Comparison of ENCODE assay signal across 23 cellular contexts in the genomic region with DNA sequence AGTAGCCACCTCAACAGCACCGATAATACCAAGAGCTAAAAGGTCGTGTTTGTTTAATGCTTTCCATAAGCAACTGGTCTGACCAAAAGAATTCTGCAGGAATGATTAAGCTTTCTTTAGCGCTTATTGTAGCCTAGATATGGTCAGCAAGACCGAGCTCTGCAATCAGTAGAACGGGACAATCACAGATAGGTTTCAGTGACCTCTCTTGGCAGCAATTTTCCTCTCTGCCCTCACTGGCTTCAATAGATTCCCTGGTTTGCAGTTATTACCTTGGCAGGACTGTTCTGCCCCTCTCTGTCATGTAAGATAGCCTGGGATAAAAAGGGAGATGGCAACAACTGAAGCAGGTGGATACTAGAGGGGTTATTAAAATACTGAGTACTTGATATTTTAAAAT.
DNase-seq lines count a peak whose midpoint lies in the region; ATAC-seq, FAIRE-seq and TF ChIP-seq lines count a peak whose summit lies in the region.
"Had no signal": no experiment of that assay in that cellular context is flagged by ENCODE, and none has a peak within 500 bp of the region (broad histone marks: within the 10 kb centered on the region; RNA-seq: fewer than 3 reads in every experiment).

No MANE protein-coding gene starts in this region.

- 45% methylated on average over 5 of the region's 5 CpGs for WGBS in liver
- WGBS in HepG2 (ENCODE audit: low lambda C conversion rate): 0% methylated on average over 5 of the region's 5 CpGs

- H3K27me3 Mint-ChIP-seq in activated naive CD4-positive, alpha-beta T cell treated with anti-CD3 and anti-CD28 coated beads, Interleukin-2, amount 10 ng/mL, durations not matched to agents 7 days and 5 days: peaks cover 3% of the 10 kb centered on the region

- H3K4me3 ChIP-seq in liver (ENCODE audit: low read depth in 1 of 3, low read length in 3 of 3): no peak overlapping the region
- H3K4me3 ChIP-seq in HepG2 (replicated peaks in 1 of 3; ENCODE audit: insufficient read depth in 1 of 3, low read depth in 2 of 3, low read length in 3 of 3): no peak overlapping the region
- H3K4me3 ChIP-seq in osteoblast (ENCODE audit: insufficient read depth, low read length): no peak overlapping the region
- H3K4me3 ChIP-seq: A549; BLaER1 treated with 17β-estradiol and CSF1 and Interleukin-3, amounts not matched to agents 10 nM and 100 nM; GM12878 had no signal

- peaks cover 0 to 32% (median 16%) of the 10 kb centered on the region in 4 donors for H3K4me1 ChIP-seq in liver (ENCODE audit: control insufficient read depth in 4 of 4, insufficient read depth in 4 of 4, low read length in 3 of 4)
- peaks cover 10% of the 10 kb centered on the region; the same call in 1 of the 2 replicates for H3K4me1 ChIP-seq in HepG2 (ENCODE audit: insufficient read depth, low read length)
- no peaks in the 10 kb centered on the region for H3K4me1 ChIP-seq in osteoblast (ENCODE audit: insufficient read depth, low read length)
- H3K4me1 ChIP-seq: A549, Caco-2 had no signal

- no TSS peak for BruUV-seq in HepG2 (replicated peaks; lab: Mats Ljungman, UMichigan)

- H3K4me1 Mint-ChIP-seq in activated naive CD4-positive, alpha-beta T cell treated with anti-CD3 and anti-CD28 coated beads, Interleukin-2, amount 10 ng/mL, durations not matched to agents 7 days and 5 days: no peaks in the 10 kb centered on the region

- ATAC-seq in HepG2: no peak
- ATAC-seq in left lobe of liver: peak; percentile 90
- ATAC-seq: A549; CD8-positive, alpha-beta T cell; GM12878 had no signal

- H3K27ac ChIP-seq in liver (ENCODE audit: low read depth in 1 of 2, low read length in 2 of 2): no peak overlapping the region
- no peak overlapping the region for H3K27ac ChIP-seq in HepG2 (ENCODE audit: extremely low read length, insufficient read depth, low read length)
- no peak overlapping the region for H3K27ac ChIP-seq in osteoblast (ENCODE audit: low read depth, low read length)
- H3K27ac ChIP-seq: 22Rv1; A549; BLaER1 treated with 17β-estradiol and CSF1 and Interleukin-3, amounts not matched to agents 10 nM and 100 nM; C4-2B had no signal

- FAIRE-seq in HepG2 (lab: Jason Lieb, UNC): no peak
- FAIRE-seq: A549, D721Med, GM12878, GM12892, GM18507 had no signal

- peak; percentile 49 to 56 for TF ChIP-seq RAD21 in liver (IDR thresholded peaks at IDR 0.05)
- TF ChIP-seq RAD21 in HepG2 (CRISPR knock-in tag; IDR thresholded peaks at IDR 0.05): no peak

- in situ Hi-C loops in HepG2 (cut with HindIII; ENCODE audit: extremely low pct_ligation_motif_present, low pct_unique_long_range_greater_than_20kb): no loop called here

- POLR2A ChIA-PET in HepG2 (lab: Yijun Ruan, JAX): no interaction called here

- no peak for DNase-seq in HepG2 (ENCODE audit: low spot score)
- no peak for DNase-seq in left lobe of liver (ENCODE audit: low spot score)
- no peak for DNase-seq in osteoblast (ENCODE audit: insufficient read length, low spot score, missing footprints)
- DNase-seq in NCI-H187 (lab: John Stamatoyannopoulos, UW): no peak
- DNase-seq in activated naive CD4-positive, alpha-beta T cell treated with anti-CD3 and anti-CD28 coated beads, Interleukin-2, amount 10 ng/mL, durations not matched to agents 7 days and 5 days: no peak
- DNase-seq: AML-193; Caco-2; Calu3; CD4-positive, alpha-beta T cell; CD8-positive, alpha-beta T cell; DMS79 treated with DMSO at 0.1 percent for 48 hours; EL; GDM1 had no signal

- no peak overlapping the region for H3K4me2 ChIP-seq in HepG2 (ENCODE audit: low read depth, low read length)
- H3K4me2 ChIP-seq in osteoblast (ENCODE audit: insufficient read depth, low read length): no peak overlapping the region
- H3K4me2 ChIP-seq: A549; BLaER1 treated with 17β-estradiol and CSF1 and Interleukin-3, amounts not matched to agents 10 nM and 100 nM had no signal

- H3K9ac ChIP-seq in liver (ENCODE audit: low read depth in 1 of 2, low read length in 2 of 2) (no peak overlapping the region), HepG2 (ENCODE audit: insufficient read depth, low read depth, low read length) (no peak overlapping the region)
- H3K9ac ChIP-seq: BLaER1 treated with 17β-estradiol and CSF1 and Interleukin-3, amounts not matched to agents 10 nM and 100 nM had no signal

- H4K20me1 ChIP-seq in HepG2 (ENCODE audit: insufficient read depth, low read length) (no peaks in the 10 kb centered on the region), osteoblast (ENCODE audit: insufficient read depth, low read length) (no peaks in the 10 kb centered on the region)

- H2AFZ ChIP-seq in HepG2 (ENCODE audit: low read length) (no peak overlapping the region), osteoblast (ENCODE audit: low read length) (peak overlapping the region; percentile 22)

- H3K27me3 ChIP-seq in liver (ENCODE audit: control insufficient read depth in 4 of 4, insufficient read depth in 4 of 4, low read length in 3 of 4) (no peaks in the 10 kb centered on the region), HepG2 (ENCODE audit: control insufficient read depth in 1 of 2, insufficient read depth in 2 of 2, low read length in 2 of 2) (0 out of 5 replicates have a peak, but pooled peaks cover 0 to 5% of the 10 kb centered on the region in 2 experiments), osteoblast (ENCODE audit: insufficient read depth, low read length) (no peaks in the 10 kb centered on the region)

- no peaks in the 10 kb centered on the region for H3K9me3 Mint-ChIP-seq in activated naive CD4-positive, alpha-beta T cell treated with anti-CD3 and anti-CD28 coated beads, Interleukin-2, amount 10 ng/mL, durations not matched to agents 7 days and 5 days
- H3K9me3 Mint-ChIP-seq: CD4-positive, alpha-beta T cell; CD8-positive, alpha-beta T cell had no signal

- H3K79me2 ChIP-seq in HepG2 (ENCODE audit: insufficient read depth, low read length) (no peaks in the 10 kb centered on the region), osteoblast (ENCODE audit: insufficient read depth, low read length) (no peaks in the 10 kb centered on the region)

- no peak for TF ChIP-seq POLR2A in HepG2 (IDR thresholded peaks at IDR 0.05; ENCODE audit: insufficient read depth in 1 of 2, low read depth in 2 of 2, low read length in 2 of 2)

- no peak overlapping the region for H3K27ac Mint-ChIP-seq in activated naive CD4-positive, alpha-beta T cell treated with anti-CD3 and anti-CD28 coated beads, Interleukin-2, amount 10 ng/mL, durations not matched to agents 7 days and 5 days
- H3K27ac Mint-ChIP-seq: B cell; CD4-positive, alpha-beta T cell; CD8-positive, alpha-beta T cell had no signal

- no peak overlapping the region for H3K4me3 Mint-ChIP-seq in activated naive CD4-positive, alpha-beta T cell treated with anti-CD3 and anti-CD28 coated beads, Interleukin-2, amount 10 ng/mL, durations not matched to agents 7 days and 5 days
- H3K4me3 Mint-ChIP-seq: B cell; CD4-positive, alpha-beta T cell; CD8-positive, alpha-beta T cell had no signal

- TF ChIP-seq EP300 in HepG2 (IDR thresholded peaks at IDR 0.05; ENCODE audit: low read depth in 2 of 2, low read length in 2 of 2) (no peak), HepG2 (CRISPR knock-in tag; IDR thresholded peaks at IDR 0.05; ENCODE audit: borderline replicate concordance) (no peak)

- TF ChIP-seq CTCF in liver (IDR thresholded peaks at IDR 0.05; ENCODE audit: low read depth, low read length, missing input control) (no peak), HepG2 (CRISPR knock-in tag; IDR thresholded peaks at IDR 0.05) (no peak), osteoblast (IDR thresholded peaks at IDR 0.05; ENCODE audit: extremely low read depth, low read depth, low read length) (no peak)

- CTCF ChIA-PET in HepG2 (lab: Yijun Ruan, JAX; ENCODE audit: low intra/inter-chr PET ratio, low total read pairs): no interaction called here
- CTCF ChIA-PET in activated naive CD4-positive, alpha-beta T cell treated with anti-CD3 and anti-CD28 coated beads, Interleukin-2, amount 10 ng/mL, durations not matched to agents 7 days and 5 days (lab: Charles Lee): no interaction called here

- intact Hi-C loops in HepG2 (cut with micrococcal nuclease; ENCODE audit: unreplicated experiment): no loop called here

- H3K9me3 ChIP-seq in liver (ENCODE audit: control insufficient read depth in 4 of 4, low read length in 3 of 4): no peaks in the 10 kb centered on the region
- no peaks in the 10 kb centered on the region for H3K9me3 ChIP-seq in HepG2 (ENCODE audit: low read length)
- H3K9me3 ChIP-seq in osteoblast (ENCODE audit: low read depth, low read length): no peaks in the 10 kb centered on the region
- H3K9me3 ChIP-seq: A549, Caco-2 had no signal

- H3K36me3 ChIP-seq in liver (ENCODE audit: control insufficient read depth in 4 of 4, insufficient read depth in 3 of 4, low read depth in 1 of 4, low read length in 3 of 4) (no peaks in the 10 kb centered on the region), HepG2 (replicated peaks in 1 of 2; ENCODE audit: control insufficient read depth in 1 of 2, insufficient read depth in 2 of 2, low read length in 2 of 2) (no peaks in the 10 kb centered on the region), osteoblast (ENCODE audit: insufficient read depth, low read length) (no peaks in the 10 kb centered on the region)
- H3K36me3 ChIP-seq: BLaER1 treated with 17β-estradiol and CSF1 and Interleukin-3, amounts not matched to agents 10 nM and 100 nM had no signal

- no peaks in the 10 kb centered on the region for H3K36me3 Mint-ChIP-seq in activated naive CD4-positive, alpha-beta T cell treated with anti-CD3 and anti-CD28 coated beads, Interleukin-2, amount 10 ng/mL, durations not matched to agents 7 days and 5 days
- H3K36me3 Mint-ChIP-seq: CD8-positive, alpha-beta T cell had no signal

TF ChIP-seq in liver, 16 proteins besides CTCF, POLR2A, EP300 and RAD21 (continues in another document):
- TF ChIP-seq FOXA2 (IDR thresholded peaks at IDR 0.05): peak; percentile 14
- TF ChIP-seq RXRA (IDR thresholded peaks at IDR 0.05): peak; percentile 12 to 22

TF ChIP-seq in HepG2, 621 proteins besides CTCF, POLR2A, EP300 and RAD21 (continues in another document):
- TF ChIP-seq, protein P1, sequence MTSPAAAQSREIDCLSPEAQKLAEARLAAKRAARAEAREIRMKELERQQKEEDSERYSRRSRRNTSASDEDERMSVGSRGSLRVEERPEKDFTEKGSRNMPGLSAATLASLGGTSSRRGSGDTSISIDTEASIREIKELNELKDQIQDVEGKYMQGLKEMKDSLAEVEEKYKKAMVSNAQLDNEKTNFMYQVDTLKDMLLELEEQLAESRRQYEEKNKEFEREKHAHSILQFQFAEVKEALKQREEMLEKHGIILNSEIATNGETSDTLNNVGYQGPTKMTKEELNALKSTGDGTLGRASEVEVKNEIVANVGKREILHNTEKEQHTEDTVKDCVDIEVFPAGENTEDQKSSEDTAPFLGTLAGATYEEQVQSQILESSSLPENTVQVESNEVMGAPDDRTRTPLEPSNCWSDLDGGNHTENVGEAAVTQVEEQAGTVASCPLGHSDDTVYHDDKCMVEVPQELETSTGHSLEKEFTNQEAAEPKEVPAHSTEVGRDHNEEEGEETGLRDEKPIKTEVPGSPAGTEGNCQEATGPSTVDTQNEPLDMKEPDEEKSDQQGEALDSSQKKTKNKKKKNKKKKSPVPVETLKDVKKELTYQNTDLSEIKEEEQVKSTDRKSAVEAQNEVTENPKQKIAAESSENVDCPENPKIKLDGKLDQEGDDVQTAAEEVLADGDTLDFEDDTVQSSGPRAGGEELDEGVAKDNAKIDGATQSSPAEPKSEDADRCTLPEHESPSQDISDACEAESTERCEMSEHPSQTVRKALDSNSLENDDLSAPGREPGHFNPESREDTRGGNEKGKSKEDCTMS (CRISPR knock-in tag; conservative IDR thresholded peaks at IDR 0.05): no peak
